24 cellular contexts compared by ENCODE assay signal in genomic region chr3:123755508-123755907, GRCh38.
DNase-seq lines count a peak whose midpoint lies in the region; ATAC-seq, FAIRE-seq and TF ChIP-seq lines count a peak whose summit lies in the region.
"Had no signal": no experiment of that assay in that cellular context is flagged by ENCODE, and none has a peak within 500 bp of the region (broad histone marks: within the 10 kb centered on the region; RNA-seq: fewer than 3 reads in every experiment).

No MANE protein-coding gene starts in this region.

- H3K36me3 ChIP-seq in HCT116 (ENCODE audit: control insufficient read depth in 1 of 2, insufficient read depth in 2 of 2, low read length in 2 of 2) (no peaks in the 10 kb centered on the region), esophagus muscularis mucosa (no peaks in the 10 kb centered on the region), mucosa of descending colon (ENCODE audit: low read depth) (no peaks in the 10 kb centered on the region)
- H3K36me3 ChIP-seq: right atrium auricular region had no signal

- ATAC-seq in A549: peak; percentile 48 to 56; a peak in 5 of 6 replicates
- ATAC-seq in HCT116: no peak
- peak; percentile 21 for ATAC-seq in mucosa of descending colon
- ATAC-seq in HG03432 (IDR thresholded peaks at IDR 0.05; ENCODE audit: unreplicated experiment): no peak
- ATAC-seq: activated CD8-positive, alpha-beta memory T cell treated with anti-CD3 and anti-CD28 coated beads, Interleukin-2, amount 10 ng/mL, durations not matched to agents 7 days and 5 days; naive thymus-derived CD4-positive, alpha-beta T cell; stimulated activated naive CD8-positive, alpha-beta T cell treated with anti-CD3 and anti-CD28 coated beads, Interleukin-15, amount 100 ng/mL, for 72 hours had no signal

- no peaks in the 10 kb centered on the region for H3K9me2 ChIP-seq in HCT116 (ENCODE audit: insufficient read depth)

- H3K4me1 ChIP-seq in A549 (peaks cover 82% of the 10 kb centered on the region), HCT116 (ENCODE audit: control insufficient read depth in 1 of 2, insufficient read depth in 2 of 2, low read length in 2 of 2) (peaks cover 19 to 30% of the 10 kb centered on the region in 2 experiments), esophagus muscularis mucosa (peaks cover 14 to 75% (median 58%) of the 10 kb centered on the region in 4 donors), mucosa of descending colon (ENCODE audit: low read depth) (peaks cover 17% of the 10 kb centered on the region)

- POLR2A ChIA-PET in A549 (lab: Yijun Ruan, JAX) (no interaction called here), HCT116 (lab: Charles Lee) (no interaction called here)

- TF ChIP-seq EP300 in A549 (IDR thresholded peaks at IDR 0.05) (no peak), esophagus muscularis mucosa (IDR thresholded peaks at IDR 0.05) (no peak)

- intact Hi-C loops in HCT116 (cut with micrococcal nuclease): no loop called here
- intact Hi-C loops in esophagus muscularis mucosa (cut with DNase I): loop anchor here (10.0 kb wide), 1 partner anchor 129 kb away; the partner anchor contains the start of gene MYLK
- intact Hi-C loops in mucosa of descending colon (cut with DNase I, micrococcal nuclease): no loop called here
- intact Hi-C loops in dorsolateral prefrontal cortex (cut with DNase I): loop anchor here in 1 of 2 donors (10.0 kb wide), 1 partner anchor 129 kb away; the partner anchor contains the start of gene MYLK

- TF ChIP-seq CTCF in A549 (IDR thresholded peaks at IDR 0.05): no peak
- no peak for TF ChIP-seq CTCF in HCT116 (IDR thresholded peaks at IDR 0.05 in 2 of 3, conservative IDR thresholded peaks at IDR 0.05 in 1 of 3; ENCODE audit: borderline replicate concordance in 1 of 3, insufficient read depth in 1 of 3, low read depth in 2 of 3, low read length in 2 of 3)
- TF ChIP-seq CTCF in esophagus muscularis mucosa (IDR thresholded peaks at IDR 0.05): no peak
- no peak for TF ChIP-seq CTCF in mucosa of descending colon (IDR thresholded peaks at IDR 0.05)
- TF ChIP-seq CTCF in dorsolateral prefrontal cortex (IDR thresholded peaks at IDR 0.05 in 54 of 56, conservative IDR thresholded peaks at IDR 0.05 in 2 of 56; ENCODE audit: low read depth in 1 of 56, partially characterized antibody in 56 of 56): no peak

- no peak for FAIRE-seq in A549 (lab: Jason Lieb, UNC)
- FAIRE-seq: D721Med, G401.6, keratinocyte had no signal

- H3K9me3 ChIP-seq in A549 (no peaks in the 10 kb centered on the region), HCT116 (ENCODE audit: control insufficient read depth in 1 of 2, insufficient read depth in 1 of 2, low read depth in 1 of 2, low read length in 2 of 2) (no peaks in the 10 kb centered on the region), esophagus muscularis mucosa (no peaks in the 10 kb centered on the region), mucosa of descending colon (no peaks in the 10 kb centered on the region)
- H3K9me3 ChIP-seq: right atrium auricular region, SJSA1 had no signal

- peak overlapping the region; percentile 12; the same call in 1 of the 3 replicates for H3K4me3 ChIP-seq in A549
- no peak overlapping the region for H3K4me3 ChIP-seq in HCT116 (replicated peaks in 1 of 2; ENCODE audit: low read depth in 1 of 2, low read length in 2 of 2)
- H3K4me3 ChIP-seq in esophagus muscularis mucosa: no peak overlapping the region
- no peak overlapping the region for H3K4me3 ChIP-seq in mucosa of descending colon
- H3K4me3 ChIP-seq in dorsolateral prefrontal cortex: no peak overlapping the region
- H3K4me3 ChIP-seq: right atrium auricular region, SJSA1 had no signal

- TF ChIP-seq RAD21 in A549 (conservative IDR thresholded peaks at IDR 0.05 in 1 of 2, IDR thresholded peaks at IDR 0.05 in 1 of 2) (no peak), HCT116 (IDR thresholded peaks at IDR 0.05; ENCODE audit: low read depth) (no peak)

- no peak overlapping the region for H3K9ac ChIP-seq in HCT116 (ENCODE audit: low read length)

- TF ChIP-seq POLR2A in A549 (IDR thresholded peaks at IDR 0.05; ENCODE audit: low read length) (no peak), HCT116 (IDR thresholded peaks at IDR 0.05; ENCODE audit: borderline replicate concordance, extremely low read depth, insufficient read depth, insufficient read length) (no peak), esophagus muscularis mucosa (IDR thresholded peaks at IDR 0.05; ENCODE audit: low read depth) (no peak)

- no peaks in the 10 kb centered on the region for H3K79me2 ChIP-seq in HCT116 (ENCODE audit: insufficient read depth, low read length)

- CTCF ChIA-PET in A549 (lab: Yijun Ruan, JAX): interaction anchor here (1.3 to 14.9 kb wide), 3 partner anchors 10 to 126 kb away, joined by 3 to 100 read pairs (median 4); no protein-coding TSS in a partner anchor
- CTCF ChIA-PET in HCT116 (lab: Charles Lee): no interaction called here

- 44% methylated on average over 2 of the region's 2 CpGs for WGBS in A549 (ENCODE audit: missing lambda C conversion rate)
- WGBS in esophagus muscularis mucosa: 67% methylated on average over 2 of the region's 2 CpGs

- H3K27me3 ChIP-seq in HCT116 (ENCODE audit: insufficient read depth, low read length): no peaks in the 10 kb centered on the region
- no peaks in the 10 kb centered on the region for H3K27me3 ChIP-seq in esophagus muscularis mucosa
- H3K27me3 ChIP-seq in dorsolateral prefrontal cortex: no peaks in the 10 kb centered on the region
- H3K27me3 ChIP-seq: right atrium auricular region, SJSA1 had no signal

- RAD21 ChIA-PET in HCT116 (lab: Charles Lee; ENCODE audit: low non-redundant PET in 1 of 2, low total read pairs in 2 of 2, uncharacterized antibody in 2 of 2, unreplicated experiment in 2 of 2): no interaction called here

- H3K4me2 ChIP-seq in A549: peak overlapping the region; percentile 96
- H3K4me2 ChIP-seq in HCT116 (ENCODE audit: low read length): peak overlapping the region; percentile 56; the same call in 1 of the 2 replicates

- no peaks in the 10 kb centered on the region; the same call in 1 of the 2 replicates for H4K20me1 ChIP-seq in HCT116 (ENCODE audit: insufficient read depth)

- DNase-seq in A549 (ENCODE audit: low read depth in 1 of 2, low spot score in 1 of 2): peak in 1 of 2 experiments; percentile 39
- DNase-seq in HCT116 (ENCODE audit: low read depth, low spot score): no peak
- DNase-seq in esophagus muscularis mucosa (ENCODE audit: extremely low spot score): peak; percentile 47
- peak in 1 of 3 donors; percentile 28 for DNase-seq in mucosa of descending colon
- no peak for DNase-seq in RPMI8226
- DNase-seq in dorsolateral prefrontal cortex: no peak
- DNase-seq in NCI-H187 (lab: John Stamatoyannopoulos, UW): no peak
- DNase-seq: activated CD4-positive, alpha-beta T cell treated with anti-CD3 and anti-CD28 coated beads, Interleukin-2, amount 10 ng/mL, durations not matched to agents 7 days and 5 days; activated CD8-positive, alpha-beta memory T cell treated with anti-CD3 and anti-CD28 coated beads, Interleukin-2, amount 10 ng/mL, durations not matched to agents 7 days and 5 days; activated naive CD8-positive, alpha-beta T cell treated with anti-CD3 and anti-CD28 coated beads for 36 hours; effector memory CD4-positive, alpha-beta T cell; H7; KG1; naive thymus-derived CD4-positive, alpha-beta T cell; NCI-H1048; NCI-H1930; stimulated activated naive CD8-positive, alpha-beta T cell treated with anti-CD3 and anti-CD28 coated beads, Interleukin-15, amount 100 ng/mL, for 72 hours had no signal

- BruUV-seq in HCT116 (replicated peaks; lab: Mats Ljungman, UMichigan): no TSS peak

- H3K27ac ChIP-seq in A549 (peak overlapping the region; percentile 94 to 97), HCT116 (ENCODE audit: low read depth, low read length) (no peak overlapping the region), esophagus muscularis mucosa (replicated peaks in 1 of 4) (peak overlapping the region; percentile 20 to 64 (median 55)), dorsolateral prefrontal cortex (no peak overlapping the region)
- H3K27ac ChIP-seq: C4-2B, right atrium auricular region, SJSA1 had no signal

- no peak overlapping the region for H2AFZ ChIP-seq in HCT116 (ENCODE audit: low read depth, low read length, poor library complexity, severe bottlenecking)

TF ChIP-seq in A549, 52 proteins besides CTCF, POLR2A, EP300 and RAD21:
- TF ChIP-seq SREBF2 (IDR thresholded peaks at IDR 0.05): no peak
- no peak for TF ChIP-seq CBX8 (IDR thresholded peaks at IDR 0.05)
- TF ChIP-seq GATA3 (IDR thresholded peaks at IDR 0.05; ENCODE audit: borderline replicate concordance): peak; percentile 49; the same call in 1 of the 2 replicates

TF ChIP-seq in HCT116, 20 proteins besides CTCF, POLR2A, EP300 and RAD21 (continues in another document):
- TF ChIP-seq ELF1 (IDR thresholded peaks at IDR 0.05; ENCODE audit: borderline replicate concordance, low read depth): no peak
- no peak for TF ChIP-seq REST (IDR thresholded peaks at IDR 0.05; ENCODE audit: low read depth)
- TF ChIP-seq EZH2phosphoT487 (IDR thresholded peaks at IDR 0.05; ENCODE audit: borderline replicate concordance): no peak
- TF ChIP-seq JUND (IDR thresholded peaks at IDR 0.05): no peak
- TF ChIP-seq FOSL1 (IDR thresholded peaks at IDR 0.05; ENCODE audit: low read depth): no peak
- TF ChIP-seq TCF7L2 (IDR thresholded peaks at IDR 0.05; ENCODE audit: borderline replicate concordance, extremely low read depth, insufficient read depth, insufficient read length): no peak
- TF ChIP-seq SIN3A (IDR thresholded peaks at IDR 0.05; ENCODE audit: low read depth): no peak
- no peak for TF ChIP-seq CBX3 (IDR thresholded peaks at IDR 0.05; ENCODE audit: low read depth)

Comparison
In these comparisons a context has a peak if more than half of its experiments do, and no peak if none do; other contexts are left out.
1. ATAC-seq: peak in A549 (2 of 2) and mucosa of descending colon (single experiment); none in HCT116 (single experiment) and HG03432 (single experiment).
2. H3K27ac ChIP-seq: peak in A549 (2 of 2) and esophagus muscularis mucosa (4 of 4); none in HCT116 (single experiment) and dorsolateral prefrontal cortex (0 of 59).